8 cellular contexts compared by ENCODE assay signal in the genomic region with DNA sequence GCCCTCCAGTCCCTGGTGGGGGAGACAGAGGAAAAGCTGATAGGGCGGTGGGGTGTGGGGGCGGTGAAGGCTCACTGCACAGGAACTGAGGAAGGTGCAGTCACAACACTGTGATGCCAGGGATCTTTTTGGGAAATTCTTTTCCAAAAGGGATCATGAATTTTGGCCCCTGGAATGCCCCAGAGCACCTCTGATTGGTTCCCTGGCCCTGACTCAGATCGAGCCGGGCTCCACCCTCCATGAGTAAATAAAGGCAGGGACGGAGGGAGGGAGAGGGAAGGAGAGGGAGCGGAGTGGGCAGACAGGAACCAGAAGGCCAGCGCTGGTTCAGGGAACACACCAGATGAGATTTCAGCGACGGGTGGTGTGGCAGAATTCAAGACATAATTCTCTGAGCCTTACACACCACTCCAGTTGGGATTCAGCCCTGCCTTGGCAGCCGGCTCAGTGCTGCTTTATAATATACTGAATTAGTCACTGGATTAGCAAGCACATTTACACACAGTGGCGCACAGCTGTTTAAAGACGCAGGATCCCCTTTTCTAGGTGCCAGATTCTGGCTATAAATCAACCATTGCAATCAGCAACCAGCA.
DNase-seq lines count a peak whose midpoint lies in the region; ATAC-seq and TF ChIP-seq lines count a peak whose summit lies in the region.

No MANE protein-coding gene starts in this region.

- peaks cover 38 to 77% of the 10 kb centered on the region in 2 donors for H3K36me3 Mint-ChIP-seq in activated naive CD4-positive, alpha-beta T cell treated with anti-CD3 and anti-CD28 coated beads, Interleukin-2, amount 50 U/mL, for 72 hours

- DNase-seq in ELF-1 (ENCODE audit: low read depth, low spot score): peak; percentile 76
- peak; percentile 58 to 72 for DNase-seq in NCI-H2081 (lab: John Stamatoyannopoulos, UW)
- DNase-seq in activated naive CD4-positive, alpha-beta T cell treated with anti-CD3 and anti-CD28 coated beads, Interleukin-2, amount 50 U/mL, for 72 hours (ENCODE audit: low spot score in 2 of 2): peak in 1 of 2 donors; percentile 71
- DNase-seq in left ventricle myocardium superior: peak; percentile 90
- DNase-seq in sciatic nerve (ENCODE audit: low spot score): peak; percentile 79
- DNase-seq in GM10266 (ENCODE audit: extremely low spot score): no peak

- intact Hi-C loops in left ventricle myocardium superior (cut with micrococcal nuclease): no loop called here
- intact Hi-C loops in sciatic nerve (cut with DNase I): no loop called here

- no peaks in the 10 kb centered on the region for H3K9me3 Mint-ChIP-seq in activated naive CD4-positive, alpha-beta T cell treated with anti-CD3 and anti-CD28 coated beads, Interleukin-2, amount 50 U/mL, for 72 hours

- ATAC-seq in activated naive CD4-positive, alpha-beta T cell treated with anti-CD3 and anti-CD28 coated beads, Interleukin-2, amount 50 U/mL, for 72 hours: peak; percentile 55 to 62
- ATAC-seq in left ventricle myocardium superior (peak; percentile 88), sciatic nerve (peak; percentile 86), HG03520 (IDR thresholded peaks at IDR 0.05; ENCODE audit: unreplicated experiment) (no peak), GM19452 (IDR thresholded peaks at IDR 0.05; ENCODE audit: unreplicated experiment) (no peak)

- H3K27ac Mint-ChIP-seq in activated naive CD4-positive, alpha-beta T cell treated with anti-CD3 and anti-CD28 coated beads, Interleukin-2, amount 50 U/mL, for 72 hours: peak overlapping the region; percentile 96 to 97

- TF ChIP-seq CTCF in GM10266 (IDR thresholded peaks at IDR 0.05; ENCODE audit: control insufficient read depth, insufficient read depth, low read depth, missing control alignments): no peak

Comparison
In these comparisons a context has a peak if more than half of its experiments do, and no peak if none do; other contexts are left out.
1. ATAC-seq: peak in activated naive CD4-positive, alpha-beta T cell treated with anti-CD3 and anti-CD28 coated beads, Interleukin-2, amount 50 U/mL, for 72 hours (2 of 2), left ventricle myocardium superior (single experiment) and sciatic nerve (single experiment); none in HG03520 (single experiment) and GM19452 (single experiment).